10 cellular contexts compared by ENCODE assay signal in genomic region chr20:51021067-51022025, GRCh38. TPM values are rescaled to one million over a fixed set of nuclear protein-coding genes. Genes with fewer than 3 reads are reported as not detected.
DNase-seq lines count a peak whose midpoint lies in the region; ATAC-seq and TF ChIP-seq lines count a peak whose summit lies in the region.
"Had no signal": no experiment of that assay in that cellular context is flagged by ENCODE, and none has a peak within 500 bp of the region (broad histone marks: within the 10 kb centered on the region; RNA-seq: fewer than 3 reads in every experiment).

No MANE protein-coding gene starts in this region.

- CTCF ChIA-PET in PC-9 (lab: Charles Lee), result no interaction called here

- no peak overlapping the region for H3K27ac ChIP-seq in PC-9
- no peak overlapping the region for H3K27ac ChIP-seq in tibial artery

- H3K36me3 ChIP-seq in PC-9 (ENCODE audit: low read depth) (no peaks in the 10 kb centered on the region), tibial artery (no peaks in the 10 kb centered on the region)

- H3K9me3 ChIP-seq in T-helper 17 cell (ENCODE audit: control insufficient read depth, low read length, poor library complexity, severe bottlenecking) (no peaks in the 10 kb centered on the region), PC-9 (ENCODE audit: insufficient read depth, low read depth) (no peaks in the 10 kb centered on the region), tibial artery (no peaks in the 10 kb centered on the region)

- H3K4me3 ChIP-seq in fibroblast of pulmonary artery (replicated peaks; ENCODE audit: low read depth, low read length) (peak overlapping the region; percentile 58), skeletal muscle cell (ENCODE audit: low read depth, low read length) (peak overlapping the region; percentile 85), PC-9 (no peak overlapping the region), tibial artery (no peak overlapping the region)
- H3K4me3 ChIP-seq: lung had no signal

- no peak for DNase-seq in activated T-cell treated with anti-CD3 and anti-CD28 coated beads, Interleukin-2, amount 50 U/mL, for 24 hours
- no peak for DNase-seq in activated T-cell treated with anti-CD3 and anti-CD28 coated beads, Interleukin-2, amount 50 U/mL, for 1 hour
- DNase-seq in T-helper 17 cell (no peak), fibroblast of pulmonary artery (ENCODE audit: low read depth) (peak; percentile 38), skeletal muscle cell (ENCODE audit: low read depth) (no peak), PC-9 (no peak), tibial artery (no peak)
- no peak for DNase-seq in activated CD4-positive, CD25-positive, alpha-beta regulatory T cell (lab: John Stamatoyannopoulos, UW)
- DNase-seq: amygdala had no signal

- H3K9me3 Mint-ChIP-seq in activated T-cell treated with anti-CD3 and anti-CD28 coated beads, Interleukin-2, amount 50 U/mL, for 24 hours, result no peaks in the 10 kb centered on the region

- H3K27me3 ChIP-seq in PC-9 (ENCODE audit: insufficient read depth, low read depth), result peaks cover 85% of the 10 kb centered on the region
- H3K27me3 ChIP-seq in tibial artery, result peaks cover 0 to 61% of the 10 kb centered on the region in 2 donors

- no peak overlapping the region for H3K27ac Mint-ChIP-seq in activated T-cell treated with anti-CD3 and anti-CD28 coated beads, Interleukin-2, amount 50 U/mL, for 24 hours
- no peak overlapping the region for H3K27ac Mint-ChIP-seq in T-helper 17 cell

- H3K36me3 Mint-ChIP-seq in activated T-cell treated with anti-CD3 and anti-CD28 coated beads, Interleukin-2, amount 50 U/mL, for 24 hours (ENCODE audit: low read depth), result no peaks in the 10 kb centered on the region
- peaks cover 7% of the 10 kb centered on the region for H3K36me3 Mint-ChIP-seq in T-helper 17 cell (ENCODE audit: low read depth)

- H4K20me1 ChIP-seq in PC-9 (ENCODE audit: insufficient read depth), result no peaks in the 10 kb centered on the region

- no peak for TF ChIP-seq CTCF in fibroblast of pulmonary artery (IDR thresholded peaks at IDR 0.05; ENCODE audit: low read length, missing control alignments)
- TF ChIP-seq CTCF in PC-9 (conservative IDR thresholded peaks at IDR 0.05), result no peak
- TF ChIP-seq CTCF in tibial artery (IDR thresholded peaks at IDR 0.05), result no peak

- no peak overlapping the region for H3K4me2 ChIP-seq in PC-9

- H3F3A ChIP-seq in PC-9 (ENCODE audit: insufficient read depth, low read depth), result no peaks in the 10 kb centered on the region

- no peaks in the 10 kb centered on the region for H3K4me1 ChIP-seq in PC-9 (replicated peaks; ENCODE audit: insufficient read depth)
- H3K4me1 ChIP-seq in tibial artery, result peaks cover 0 to 19% (median 15%) of the 10 kb centered on the region in 4 donors

- no TSS peak for BruUV-seq in PC-9 (replicated peaks; lab: Mats Ljungman, UMichigan)

- no peaks in the 10 kb centered on the region for H3K9me2 ChIP-seq in PC-9 (ENCODE audit: insufficient read depth)

- no peak for ATAC-seq in T-helper 17 cell

- no peaks in the 10 kb centered on the region for H3K79me2 ChIP-seq in PC-9 (ENCODE audit: low read depth)

- peaks cover 80% of the 10 kb centered on the region for H3K27me3 Mint-ChIP-seq in activated T-cell treated with anti-CD3 and anti-CD28 coated beads, Interleukin-2, amount 50 U/mL, for 24 hours
- peaks cover 76% of the 10 kb centered on the region for H3K27me3 Mint-ChIP-seq in T-helper 17 cell

- peaks cover 12% of the 10 kb centered on the region for H3K4me1 Mint-ChIP-seq in activated T-cell treated with anti-CD3 and anti-CD28 coated beads, Interleukin-2, amount 50 U/mL, for 24 hours (ENCODE audit: low read depth)
- peaks cover 15% of the 10 kb centered on the region for H3K4me1 Mint-ChIP-seq in T-helper 17 cell

- intact Hi-C loops in PC-9 (cut with micrococcal nuclease; ENCODE audit: unreplicated experiment) (no loop called here), tibial artery (cut with DNase I; ENCODE audit: low total_unique reads) (no loop called here)

- peak overlapping the region; percentile 63 for H3K4me3 Mint-ChIP-seq in activated T-cell treated with anti-CD3 and anti-CD28 coated beads, Interleukin-2, amount 50 U/mL, for 24 hours
- H3K4me3 Mint-ChIP-seq in T-helper 17 cell, result peak overlapping the region; percentile 60

- H2AFZ ChIP-seq in PC-9, result no peak overlapping the region

- POLR2A ChIA-PET in PC-9 (lab: Charles Lee; ENCODE audit: unreplicated experiment), result no interaction called here

RNA-seq across cellular contexts. Expression of gene KCNG1, which starts 1.6 kb away (rescaled TPM):
- total RNA-seq in T-helper 17 cell (under 1 TPM in 1 of 2 donors, not detected in 1; 0.90 TPM), PC-9 (2021) (0.55 TPM in 1 of 2 replicates, not detected in the other)

Comparison
In these comparisons a context has a peak if more than half of its experiments do, and no peak if none do; other contexts are left out.
1. H3K4me3 ChIP-seq: peak in fibroblast of pulmonary artery (single experiment) and skeletal muscle cell (single experiment); none in PC-9 (single experiment) and tibial artery (0 of 2).